17 cellular contexts compared by ENCODE assay signal in the genomic region with DNA sequence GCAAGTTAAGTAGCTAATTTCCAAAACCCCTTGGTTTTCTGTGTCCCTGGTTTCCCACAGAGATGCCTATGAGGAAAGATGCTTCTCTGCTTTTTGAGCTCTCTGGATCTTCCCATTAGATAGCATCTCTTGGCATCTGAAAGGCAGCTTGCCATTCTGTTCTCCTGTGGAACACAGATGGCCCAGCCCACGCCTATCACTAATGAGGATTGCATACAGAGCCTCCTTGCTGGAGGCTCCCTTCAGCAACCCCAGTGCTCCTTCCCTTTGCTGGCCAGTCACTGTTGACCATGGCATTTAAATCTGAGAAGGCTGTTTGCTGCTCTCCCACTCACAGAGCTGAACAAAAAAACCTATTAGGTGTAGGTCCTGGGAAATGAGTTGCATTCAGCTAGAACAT. TPM values are rescaled to one million over a fixed set of nuclear protein-coding genes. Genes with fewer than 3 reads are reported as not detected.
A peak's percentile ranks its signal among the peaks of the same experiment; 100 is the strongest.
DNase-seq lines count a peak whose midpoint lies in the region; ATAC-seq and TF ChIP-seq lines count a peak whose summit lies in the region.
"Had no signal": no experiment of that assay in that cellular context is flagged by ENCODE, and none has a peak within 500 bp of the region (broad histone marks: within the 10 kb centered on the region; RNA-seq: fewer than 3 reads in every experiment).

No MANE protein-coding gene starts in this region.

- H3F3A ChIP-seq in SK-N-SH (replicated peaks; ENCODE audit: insufficient read depth), result no peaks in the 10 kb centered on the region

- no peaks in the 10 kb centered on the region for H3K9me3 ChIP-seq in SK-N-SH
- H3K9me3 ChIP-seq: SJSA1 had no signal

- no peak; the same call in 1 of the 2 replicates for TF ChIP-seq RAD21 in SK-N-SH (IDR thresholded peaks at IDR 0.05; ENCODE audit: low read length)

- no peak overlapping the region for H2AFZ ChIP-seq in SK-N-SH (ENCODE audit: low read depth)

- TF ChIP-seq CTCF in SK-N-SH (IDR thresholded peaks at IDR 0.05) (no peak), dorsolateral prefrontal cortex (IDR thresholded peaks at IDR 0.05 in 54 of 56, conservative IDR thresholded peaks at IDR 0.05 in 2 of 56; ENCODE audit: low read depth in 1 of 56, partially characterized antibody in 56 of 56) (no peak)

- TF ChIP-seq EP300 in SK-N-SH (IDR thresholded peaks at IDR 0.05; ENCODE audit: borderline replicate concordance in 1 of 2, low read depth in 1 of 2, low read length in 1 of 2), result peak in 1 of 2 experiments; percentile 35; a peak in 1 of 4 replicates

- H3K36me3 ChIP-seq in SK-N-SH (replicated peaks in 1 of 2; ENCODE audit: control insufficient read depth in 1 of 2, insufficient read depth in 2 of 2, low read length in 1 of 2), result no peaks in the 10 kb centered on the region
- H3K36me3 ChIP-seq: SJSA1 had no signal

- peaks cover 0 to 7% of the 10 kb centered on the region in 2 experiments; a peak in 2 of 4 replicates for H3K4me1 ChIP-seq in SK-N-SH (ENCODE audit: control insufficient read depth in 1 of 2, insufficient read depth in 2 of 2, low read depth in 1 of 2, low read length in 1 of 2)
- H3K4me1 ChIP-seq: SJSA1 had no signal

- CTCF ChIA-PET in SK-N-SH (lab: Yijun Ruan, JAX), result no interaction called here

- H3K9ac ChIP-seq in SK-N-SH, result no peak overlapping the region

- no peaks in the 10 kb centered on the region for H3K79me2 ChIP-seq in SK-N-SH (ENCODE audit: insufficient read depth)

- no peaks in the 10 kb centered on the region for H3K9me2 ChIP-seq in SK-N-SH

- DNase-seq in DMS 273 treated with DMSO at 0.1 percent for 48 hours (lab: John Stamatoyannopoulos, UW), result peak; percentile 89
- peak; percentile 62 for DNase-seq in SK-N-SH
- DNase-seq in dorsolateral prefrontal cortex, result peak in 9 of 10 donors; percentile 42 to 81 (median 70)
- peak; percentile 49 for DNase-seq in occipital lobe (lab: John Stamatoyannopoulos, UW)
- no peak for DNase-seq in HK-2 (ENCODE audit: unreplicated experiment)
- DNase-seq in activated naive CD4-positive, alpha-beta T cell (lab: John Stamatoyannopoulos, UW), result no peak
- DNase-seq: DMS153, KG1, NCI-H1436 treated with DMSO at 0.1 percent for 48 hours, NCI-H2081 treated with DMSO at 0.1 percent for 48 hours, NCI-H2227 treated with DMSO at 0.1 percent for 48 hours, PC-3 had no signal

- WGBS in SK-N-SH (ENCODE audit: low lambda C conversion rate), result 6% methylated on average over 1 of the region's 1 CpG

- POLR2A ChIA-PET in SK-N-SH (lab: Yijun Ruan, JAX), result interaction anchor here (0.6 kb wide), 1 partner anchor 22 kb away, joined by 3 read pairs; no protein-coding TSS in a partner anchor

- H3K4me2 ChIP-seq in SK-N-SH, result no peak overlapping the region

- no peaks in the 10 kb centered on the region for H4K20me1 ChIP-seq in SK-N-SH (ENCODE audit: insufficient read depth)

- H3K27me3 ChIP-seq in SK-N-SH (ENCODE audit: insufficient read depth) (peaks cover 6% of the 10 kb centered on the region; the same call in 1 of the 2 replicates), dorsolateral prefrontal cortex (no peaks in the 10 kb centered on the region)

- H3K27ac ChIP-seq in SK-N-SH (ENCODE audit: low read depth in 2 of 2, low read length in 1 of 2), result no peak overlapping the region
- peak overlapping the region in 45 of 59 donors; percentile 4 to 82 (median 61) for H3K27ac ChIP-seq in dorsolateral prefrontal cortex
- H3K27ac ChIP-seq: RWPE1, SJSA1 had no signal

- no peak overlapping the region for H3K4me3 ChIP-seq in SK-N-SH (ENCODE audit: low read depth in 2 of 2, low read length in 1 of 2)
- H3K4me3 ChIP-seq in dorsolateral prefrontal cortex, result no peak overlapping the region
- H3K4me3 ChIP-seq: SJSA1 had no signal

- intact Hi-C loops in dorsolateral prefrontal cortex (cut with DNase I), result no loop called here

- ATAC-seq in HG02884 (IDR thresholded peaks at IDR 0.05; ENCODE audit: unreplicated experiment) (no peak), HG03135 (IDR thresholded peaks at IDR 0.05; ENCODE audit: unreplicated experiment) (no peak)
- ATAC-seq: HepG2, PC-3 had no signal

TF ChIP-seq in SK-N-SH, 30 proteins besides CTCF, POLR2A, EP300 and RAD21:
- no peak for TF ChIP-seq FOXM1 (IDR thresholded peaks at IDR 0.05; ENCODE audit: low read depth)
- peak; percentile 32; the same call in 1 of the 2 replicates for TF ChIP-seq RCOR1 (IDR thresholded peaks at IDR 0.05; ENCODE audit: low read length)
- TF ChIP-seq GATA2 (CRISPR knock-in tag; IDR thresholded peaks at IDR 0.05), result peak; percentile 84

RNA-seq across cellular contexts. Expression of a gene that starts 34.4 kb away (rescaled TPM):
- polyA plus RNA-seq in SK-N-SH (2012; rRNA removed), result 17.4 and 20.9 TPM in 2 replicates
- polyA plus RNA-seq in SK-N-SH (2012; cell fraction: cytosol; rRNA removed), result 19.9 and 21.8 TPM in 2 replicates
- 19.7 and 23.2 TPM in 2 replicates for polyA plus RNA-seq in SK-N-SH (2012; cell fraction: nucleus; rRNA removed)
- total RNA-seq in dorsolateral prefrontal cortex, result 10 to 100 TPM; 21.0 to 97.9 (median 44.5) TPM
- 46.2 TPM for total RNA-seq in occipital lobe

Comparison
In these comparisons a context has a peak if more than half of its experiments do, and no peak if none do; other contexts are left out.
1. DNase-seq: peak in DMS 273 treated with DMSO at 0.1 percent for 48 hours (single experiment), SK-N-SH (single experiment), dorsolateral prefrontal cortex (9 of 10) and occipital lobe (single experiment); none in HK-2 (single experiment) and activated naive CD4-positive, alpha-beta T cell (0 of 4).
2. H3K27ac ChIP-seq: peak in dorsolateral prefrontal cortex (45 of 59); none in SK-N-SH (0 of 2).